In genomic region chr7:83271212-83272099, GRCh38 we compare ENCODE assay signal across 8 cellular contexts.
DNase-seq lines count a peak whose midpoint lies in the region; ATAC-seq and TF ChIP-seq lines count a peak whose summit lies in the region.

No MANE protein-coding gene starts in this region.

- ATAC-seq in HG03175 (IDR thresholded peaks at IDR 0.05; ENCODE audit: unreplicated experiment): no peak

- H3K27me3 Mint-ChIP-seq in glutamatergic neuron (ENCODE audit: unreplicated experiment): no peaks in the 10 kb centered on the region

- no peaks in the 10 kb centered on the region for H3K9me3 Mint-ChIP-seq in glutamatergic neuron (ENCODE audit: unreplicated experiment)

- H3K36me3 Mint-ChIP-seq in glutamatergic neuron (ENCODE audit: unreplicated experiment): no peaks in the 10 kb centered on the region

- DNase-seq in DMS114 treated with DMSO at 0.1 percent for 48 hours (lab: John Stamatoyannopoulos, UW; ENCODE audit: unreplicated experiment): peak; percentile 35
- DNase-seq in LoVo (ENCODE audit: low spot score): peak; percentile 20
- DNase-seq in SHP77 (lab: John Stamatoyannopoulos, UW): peak; percentile 30 to 43
- DNase-seq in iPS DF 19.7 (ENCODE audit: low read depth, low spot score): peak; percentile 9
- no peak for DNase-seq in activated T-cell treated with anti-CD3 and anti-CD28 coated beads, Interleukin-2, amount 50 U/mL, for 1 hour
- DNase-seq in glutamatergic neuron: no peak
- DNase-seq in UCSD-AML1 (lab: John Stamatoyannopoulos, UW; ENCODE audit: unreplicated experiment): no peak

- no peak overlapping the region for H3K4me3 Mint-ChIP-seq in glutamatergic neuron (ENCODE audit: unreplicated experiment)

- H3K27ac Mint-ChIP-seq in glutamatergic neuron (ENCODE audit: unreplicated experiment): no peak overlapping the region

- TF ChIP-seq CTCF in glutamatergic neuron (IDR thresholded peaks at IDR 0.05; ENCODE audit: partially characterized antibody, unreplicated experiment): no peak

- no peaks in the 10 kb centered on the region for H3K4me1 Mint-ChIP-seq in glutamatergic neuron (ENCODE audit: low read depth, unreplicated experiment)

Comparison
In these comparisons a context has a peak if more than half of its experiments do, and no peak if none do; other contexts are left out.
1. DNase-seq: peak in DMS114 treated with DMSO at 0.1 percent for 48 hours (single experiment), LoVo (single experiment), SHP77 (2 of 2) and iPS DF 19.7 (single experiment); none in activated T-cell treated with anti-CD3 and anti-CD28 coated beads, Interleukin-2, amount 50 U/mL, for 1 hour (single experiment), glutamatergic neuron (single experiment) and UCSD-AML1 (single experiment).